In genomic region chr10:27345455-27345909, GRCh38 we compare ENCODE assay signal across 10 cellular contexts.
A peak's percentile ranks its signal among the peaks of the same experiment; 100 is the strongest.
DNase-seq lines count a peak whose midpoint lies in the region; ATAC-seq and TF ChIP-seq lines count a peak whose summit lies in the region.
"Had no signal": no experiment of that assay in that cellular context is flagged by ENCODE, and none has a peak within 500 bp of the region (broad histone marks: within the 10 kb centered on the region; RNA-seq: fewer than 3 reads in every experiment).

No MANE protein-coding gene starts in this region.

- DNase-seq in OCI-LY7 (ENCODE audit: low spot score), result peak; percentile 16
- no peak for DNase-seq in Right ventricle myocardium superior
- no peak for DNase-seq in kidney glomerular epithelial cell (lab: John Stamatoyannopoulos, UW)
- DNase-seq in NCI-H446 treated with DMSO at 0.1 percent for 48 hours (lab: John Stamatoyannopoulos, UW), result no peak
- DNase-seq in HUDEP-2 (lab: John Stamatoyannopoulos, UW; ENCODE audit: unreplicated experiment in 76 of 76), result no peak
- DNase-seq: Caco-2, NCI-H524 treated with DMSO at 0.1 percent for 48 hours had no signal

- CTCF ChIA-PET in OCI-LY7 (lab: Charles Lee; ENCODE audit: unreplicated experiment), result interaction anchor here (0.7 kb wide), 1 partner anchor 35 kb away, joined by 3 read pairs; no protein-coding TSS in a partner anchor

- H3K4me3 ChIP-seq in OCI-LY7 (ENCODE audit: low read depth, low read length, poor library complexity, severe bottlenecking), result no peak overlapping the region

- peak overlapping the region; percentile 42; the same call in 1 of the 2 replicates for H3K4me2 ChIP-seq in OCI-LY7 (ENCODE audit: low read length)

- H3K27ac ChIP-seq in OCI-LY7 (ENCODE audit: low read depth, low read length, poor library complexity, severe bottlenecking), result no peak overlapping the region

- peak overlapping the region; percentile 66; the same call in 1 of the 2 replicates for H2AFZ ChIP-seq in OCI-LY7 (ENCODE audit: low read length)

- H3K36me3 ChIP-seq in OCI-LY7 (ENCODE audit: insufficient read depth, low read length), result no peaks in the 10 kb centered on the region

- H3K79me2 ChIP-seq in OCI-LY7 (ENCODE audit: insufficient read depth, low read depth, low read length), result no peaks in the 10 kb centered on the region

- no TSS peak for BruUV-seq in OCI-LY7 (replicated peaks; lab: Mats Ljungman, UMichigan)

- no peaks in the 10 kb centered on the region for H3K9me2 ChIP-seq in OCI-LY7 (ENCODE audit: insufficient read depth, low read length)

- no peaks in the 10 kb centered on the region for H4K20me1 ChIP-seq in OCI-LY7 (ENCODE audit: insufficient read depth, low read length)

- H3K4me1 ChIP-seq in OCI-LY7 (ENCODE audit: insufficient read depth, low read length, poor library complexity, severe bottlenecking), result peaks cover 8% of the 10 kb centered on the region
- H3K4me1 ChIP-seq: Caco-2 had no signal

- POLR2A ChIA-PET in OCI-LY7 (lab: Charles Lee), result no interaction called here

- intact Hi-C loops in OCI-LY7 (cut with micrococcal nuclease; ENCODE audit: unreplicated experiment), result no loop called here
- intact Hi-C loops in Right ventricle myocardium superior (cut with DNase I), result no loop called here

- H3K9me3 ChIP-seq in OCI-LY7 (ENCODE audit: low read length), result no peaks in the 10 kb centered on the region
- H3K9me3 ChIP-seq: Caco-2 had no signal

- ATAC-seq in GM18498 (IDR thresholded peaks at IDR 0.05; ENCODE audit: unreplicated experiment) (peak; percentile 67), GM19395 (IDR thresholded peaks at IDR 0.05; ENCODE audit: unreplicated experiment) (peak; percentile 65), HG02973 (IDR thresholded peaks at IDR 0.05; ENCODE audit: unreplicated experiment) (peak; percentile 49), Right ventricle myocardium superior (ENCODE audit: poor library complexity) (no peak)

- no peak for TF ChIP-seq CTCF in OCI-LY7 (conservative IDR thresholded peaks at IDR 0.05; ENCODE audit: low read length)
